ENCODE assay signal across 9 cellular contexts in the genomic region with DNA sequence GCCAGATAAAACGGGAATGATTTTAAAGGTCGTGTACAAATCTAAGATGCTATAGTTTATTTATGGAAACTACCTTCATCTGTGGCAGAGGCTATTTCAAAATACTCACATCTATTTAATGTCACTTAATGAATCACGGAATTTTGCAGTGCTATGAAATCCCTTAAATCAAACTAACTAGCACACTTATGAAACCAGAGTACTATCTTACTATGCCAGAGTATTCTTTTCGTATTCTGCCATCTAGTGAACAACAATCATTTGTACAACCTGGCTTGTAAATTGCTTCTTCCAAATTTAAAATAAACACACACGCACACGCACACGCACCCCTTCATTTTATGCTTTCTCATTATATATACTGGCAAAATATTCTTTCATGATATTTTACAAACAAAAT.
A peak's percentile ranks its signal among the peaks of the same experiment; 100 is the strongest.
DNase-seq lines count a peak whose midpoint lies in the region; ATAC-seq and TF ChIP-seq lines count a peak whose summit lies in the region.
"Had no signal": no experiment of that assay in that cellular context is flagged by ENCODE, and none has a peak within 500 bp of the region (broad histone marks: within the 10 kb centered on the region; RNA-seq: fewer than 3 reads in every experiment).

No MANE protein-coding gene starts in this region.

- H4K91ac ChIP-seq in IMR-90 (ENCODE audit: insufficient read depth, low read depth, low read length), result no peak overlapping the region

- H3K14ac ChIP-seq in IMR-90 (replicated peaks; ENCODE audit: low read depth, low read length), result no peak overlapping the region

- ATAC-seq in IMR-90 (ENCODE audit: low read depth) (peak; percentile 93), HG03025 (IDR thresholded peaks at IDR 0.05; ENCODE audit: low FRiP score, unreplicated experiment) (no peak)
- ATAC-seq: stimulated activated effector memory CD8-positive, alpha-beta T cell treated with anti-CD3 and anti-CD28 coated beads, Interleukin-12 subunit alpha, Interleukin-12 subunit beta, amount 100 ng/mL, for 72 hours had no signal

- DNase-seq in ACHN, result peak; percentile 57
- peak; percentile 74 for DNase-seq in IMR-90
- DNase-seq in amniotic epithelial cell (ENCODE audit: low read depth), result peak; percentile 74
- peak; percentile 36 for DNase-seq in kidney glomerular epithelial cell (lab: John Stamatoyannopoulos, UW)
- DNase-seq in ecto neural progenitor cell (ENCODE audit: low spot score), result no peak
- DNase-seq in retina, result no peak
- DNase-seq in stimulated activated CD8-positive, alpha-beta memory T cell treated with anti-CD3 and anti-CD28 coated beads, Interleukin-4, amount 100 ng/mL, for 48 hours, result no peak

- H3K9me3 ChIP-seq in IMR-90 (ENCODE audit: control insufficient read depth, insufficient read depth, low read length), result peaks cover 3% of the 10 kb centered on the region; the same call in 1 of the 2 replicates

- H2AK9ac ChIP-seq in IMR-90 (replicated peaks; ENCODE audit: low read depth, low read length, poor library complexity), result no peak overlapping the region

- H4K20me1 ChIP-seq in IMR-90 (ENCODE audit: insufficient read depth, low read length), result no peaks in the 10 kb centered on the region

- dilution Hi-C loops in IMR-90 (cut with HindIII; ENCODE audit: low sequenced_read_pairs, unreplicated experiment), result no loop called here

- H3K79me1 ChIP-seq in IMR-90 (ENCODE audit: low read depth in 1 of 2, low read length in 2 of 2), result no peaks in the 10 kb centered on the region

- TF ChIP-seq RAD21 in IMR-90 (IDR thresholded peaks at IDR 0.05; ENCODE audit: low read length), result peak; percentile 80

- H3K18ac ChIP-seq in IMR-90 (ENCODE audit: low read depth, low read length), result no peak overlapping the region

- H3K9me1 ChIP-seq in IMR-90 (ENCODE audit: insufficient read depth, low read length), result no peaks in the 10 kb centered on the region

- H3K56ac ChIP-seq in IMR-90 (ENCODE audit: extremely low read depth, insufficient read depth, low read length), result no peak overlapping the region

- H3K9ac ChIP-seq in IMR-90 (ENCODE audit: low read depth, low read length), result no peak overlapping the region

- H3K4me3 ChIP-seq in IMR-90 (ENCODE audit: insufficient read depth, low read depth, low read length), result no peak overlapping the region

- H3K4me1 ChIP-seq in IMR-90 (ENCODE audit: control insufficient read depth, insufficient read depth, low read length), result no peaks in the 10 kb centered on the region; the same call in 1 of the 2 replicates

- no peak overlapping the region for H3K4ac ChIP-seq in IMR-90 (ENCODE audit: low read depth, low read length)

- H2BK5ac ChIP-seq in IMR-90 (ENCODE audit: low read depth, low read length, poor library complexity, severe bottlenecking), result no peak overlapping the region

- peak; percentile 66 for TF ChIP-seq CTCF in IMR-90 (conservative IDR thresholded peaks at IDR 0.05; ENCODE audit: low read depth, low read length)

- no peak overlapping the region; the same call in 1 of the 2 replicates for H2BK20ac ChIP-seq in IMR-90 (ENCODE audit: low read depth, low read length)

- no peaks in the 10 kb centered on the region for H3K36me3 ChIP-seq in IMR-90 (ENCODE audit: control insufficient read depth, insufficient read depth, low read length)

- H3K23ac ChIP-seq in IMR-90 (ENCODE audit: low read depth, low read length), result no peak overlapping the region

- no peak for TF ChIP-seq POLR2A in IMR-90 (IDR thresholded peaks at IDR 0.05; ENCODE audit: low read depth, low read length)

- BruUV-seq in IMR-90 (replicated peaks; lab: Mats Ljungman, UMichigan), result no TSS peak

- H4K8ac ChIP-seq in IMR-90 (ENCODE audit: low read depth in 2 of 2, low read length in 2 of 2), result peak overlapping the region in 1 of 2 experiments; percentile 20; a peak in 1 of 4 replicates

- H2AK5ac ChIP-seq in IMR-90 (ENCODE audit: low read depth, low read length), result no peak overlapping the region

- H3K4me2 ChIP-seq in IMR-90 (ENCODE audit: low read depth, low read length), result peak overlapping the region; percentile 83; the same call in 1 of the 2 replicates

- H2BK15ac ChIP-seq in IMR-90 (ENCODE audit: low read depth, low read length), result no peak overlapping the region

- 0% methylated on average over 2 of the region's 7 CpGs; no CpG with 5 or more reads in 1 of the 2 experiments for WGBS in IMR-90 (ENCODE audit: extremely low coverage in 2 of 2, insufficient read length in 1 of 2), 2 experiments

- POLR2A ChIA-PET in IMR-90 (lab: Charles Lee; ENCODE audit: unreplicated experiment), result no interaction called here

- no peak overlapping the region for H3K27ac ChIP-seq in IMR-90 (ENCODE audit: insufficient read depth, low read length)

- no peak overlapping the region for H2AFZ ChIP-seq in IMR-90 (replicated peaks; ENCODE audit: low read length, poor library complexity)

- CTCF ChIA-PET in IMR-90 (lab: Yijun Ruan, JAX), result interaction anchor here (0.9 to 1.1 kb wide), 2 partner anchors 508 to 677 kb away, joined by 4 read pairs; no protein-coding TSS in a partner anchor

- intact Hi-C loops in IMR-90 (cut with micrococcal nuclease), result loop anchor here (1.0 kb wide), 2 partner anchors 508 to 677 kb away; no protein-coding TSS in a partner anchor

- H4K5ac ChIP-seq in IMR-90 (ENCODE audit: low read depth, low read length), result no peak overlapping the region

- no peaks in the 10 kb centered on the region for H3K27me3 ChIP-seq in IMR-90 (ENCODE audit: control insufficient read depth, insufficient read depth, low read length)

- in situ Hi-C loops in ACHN (cut with HindIII; ENCODE audit: low pct_ligation_motif_present, low pct_unique_long_range_greater_than_20kb, low sequenced_read_pairs), result no loop called here
- in situ Hi-C loops in IMR-90 (cut with MboI; ENCODE audit: low sequenced_read_pairs), result no loop called here

- no peak overlapping the region for H2BK120ac ChIP-seq in IMR-90 (ENCODE audit: low read depth, low read length)

TF ChIP-seq in IMR-90, 13 proteins besides CTCF, POLR2A, EP300 and RAD21:
- TF ChIP-seq BHLHE40 (IDR thresholded peaks at IDR 0.05; ENCODE audit: low read depth, low read length) (no peak), SMC3 (IDR thresholded peaks at IDR 0.05; ENCODE audit: low read depth, low read length) (peak; percentile 83), MXI1 (IDR thresholded peaks at IDR 0.05; ENCODE audit: borderline replicate concordance, low read depth, low read length) (no peak)
- TF ChIP-seq, protein P1, sequence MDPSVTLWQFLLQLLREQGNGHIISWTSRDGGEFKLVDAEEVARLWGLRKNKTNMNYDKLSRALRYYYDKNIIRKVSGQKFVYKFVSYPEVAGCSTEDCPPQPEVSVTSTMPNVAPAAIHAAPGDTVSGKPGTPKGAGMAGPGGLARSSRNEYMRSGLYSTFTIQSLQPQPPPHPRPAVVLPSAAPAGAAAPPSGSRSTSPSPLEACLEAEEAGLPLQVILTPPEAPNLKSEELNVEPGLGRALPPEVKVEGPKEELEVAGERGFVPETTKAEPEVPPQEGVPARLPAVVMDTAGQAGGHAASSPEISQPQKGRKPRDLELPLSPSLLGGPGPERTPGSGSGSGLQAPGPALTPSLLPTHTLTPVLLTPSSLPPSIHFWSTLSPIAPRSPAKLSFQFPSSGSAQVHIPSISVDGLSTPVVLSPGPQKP (IDR thresholded peaks at IDR 0.05; ENCODE audit: borderline replicate concordance, low read depth, low read length), result no peak

Comparison
In these comparisons a context has a peak if more than half of its experiments do, and no peak if none do; other contexts are left out.
1. DNase-seq: peak in ACHN (single experiment), IMR-90 (single experiment), amniotic epithelial cell (single experiment) and kidney glomerular epithelial cell (single experiment); none in ecto neural progenitor cell (single experiment), retina (single experiment) and stimulated activated CD8-positive, alpha-beta memory T cell treated with anti-CD3 and anti-CD28 coated beads, Interleukin-4, amount 100 ng/mL, for 48 hours (single experiment).